Comparison of ENCODE assay signal across 21 cellular contexts in the genomic region with DNA sequence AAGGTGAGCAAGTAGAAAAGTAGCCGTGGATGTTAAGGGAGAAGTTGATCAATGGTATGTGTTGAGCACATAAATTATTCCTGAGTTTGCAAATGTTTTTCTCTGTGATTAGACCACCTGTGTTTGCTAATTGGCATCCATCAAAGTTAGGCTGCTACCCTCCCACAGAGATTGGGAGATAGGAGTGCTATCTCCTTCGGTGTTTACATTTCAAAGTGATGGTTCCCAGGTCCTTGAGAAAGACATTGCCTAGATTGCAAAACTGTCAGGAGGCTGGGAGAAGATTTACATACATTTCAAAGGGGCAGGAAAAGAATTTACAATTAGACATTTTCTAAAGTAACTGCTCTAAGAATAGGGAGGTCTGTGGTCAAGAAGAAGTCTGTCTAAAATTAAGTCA. TPM values are rescaled to one million over a fixed set of nuclear protein-coding genes. Genes with fewer than 3 reads are reported as not detected.
A peak's percentile ranks its signal among the peaks of the same experiment; 100 is the strongest.
DNase-seq lines count a peak whose midpoint lies in the region; FAIRE-seq and TF ChIP-seq lines count a peak whose summit lies in the region.
"Had no signal": no experiment of that assay in that cellular context is flagged by ENCODE, and none has a peak within 500 bp of the region (broad histone marks: within the 10 kb centered on the region; RNA-seq: fewer than 3 reads in every experiment).

No MANE protein-coding gene starts in this region.

- in situ Hi-C loops in mammary epithelial cell (cut with MboI; ENCODE audit: low sequenced_read_pairs in 2 of 2): no loop called here

- H3K9me3 ChIP-seq in Caco-2 (no peaks in the 10 kb centered on the region), mammary epithelial cell (replicated peaks; ENCODE audit: insufficient read depth, low read length) (no peaks in the 10 kb centered on the region), spleen (peaks cover 0 to 4% (median 0%) of the 10 kb centered on the region in 8 donors)

- DNase-seq in Caco-2 (peak; percentile 50 to 67), LNCaP clone FGC (ENCODE audit: low read depth) (peak; percentile 27), mammary epithelial cell (no peak), islet precursor cell (peak; percentile 61), GM19239 (ENCODE audit: insufficient read length, low spot score) (no peak), NCI-H345 (lab: John Stamatoyannopoulos, UW) (no peak), NCI-H2107 treated with DMSO at 0.1 percent for 48 hours (lab: John Stamatoyannopoulos, UW; ENCODE audit: unreplicated experiment) (no peak), spleen (no peak)
- DNase-seq: IMR-90, MM.1S, NCI-H1092 treated with DMSO at 0.1 percent for 48 hours, NCI-H1694, NCI-H2107, NCI-H2227 treated with DMSO at 0.1 percent for 48 hours, NCI-H524 treated with DMSO at 0.1 percent for 48 hours, PC-3, RPMI8226, SHP77 treated with DMSO at 0.1 percent for 48 hours had no signal

- H3K27me3 ChIP-seq in Caco-2 (replicated peaks; ENCODE audit: control insufficient read depth, insufficient read depth, low read length): no peaks in the 10 kb centered on the region
- no peaks in the 10 kb centered on the region for H3K27me3 ChIP-seq in mammary epithelial cell (ENCODE audit: insufficient read depth, low read length)
- H3K27me3 ChIP-seq in spleen (replicated peaks in 1 of 7): no peaks in the 10 kb centered on the region

- H2AFZ ChIP-seq in mammary epithelial cell (ENCODE audit: low read depth, low read length): peak overlapping the region; percentile 13

- CTCF ChIA-PET in Caco-2 (lab: Charles Lee): no interaction called here
- CTCF ChIA-PET in mammary epithelial cell (lab: Charles Lee; ENCODE audit: low non-redundant PET): no interaction called here

- no peak overlapping the region for H3K4me3 ChIP-seq in Caco-2 (ENCODE audit: low read depth, low read length)
- H3K4me3 ChIP-seq in LNCaP clone FGC (ENCODE audit: low read depth, low read length): no peak overlapping the region
- no peak overlapping the region for H3K4me3 ChIP-seq in mammary epithelial cell (replicated peaks in 1 of 3; ENCODE audit: insufficient read depth in 1 of 3, low read depth in 2 of 3, low read length in 3 of 3)
- no peak overlapping the region for H3K4me3 ChIP-seq in spleen

- H3K4me1 ChIP-seq in Caco-2: peaks cover 24% of the 10 kb centered on the region
- H3K4me1 ChIP-seq in mammary epithelial cell (ENCODE audit: insufficient read depth, low read length): no peaks in the 10 kb centered on the region
- H3K4me1 ChIP-seq in spleen: no peaks in the 10 kb centered on the region

- no peak overlapping the region for H3K9ac ChIP-seq in mammary epithelial cell (ENCODE audit: insufficient read depth, low read length)

- BruUV-seq in Caco-2 (replicated peaks; lab: Mats Ljungman, UMichigan): no TSS peak
- BruUV-seq in mammary epithelial cell (replicated peaks; lab: Mats Ljungman, UMichigan): no TSS peak

- dilution Hi-C loops in mammary epithelial cell (cut with HindIII; ENCODE audit: low sequenced_read_pairs): no loop called here

- intact Hi-C loops in Caco-2 (cut with micrococcal nuclease; ENCODE audit: unreplicated experiment): loop anchor here (1.0 to 2.0 kb wide), 2 partner anchors 28 to 85 kb away; no protein-coding TSS in a partner anchor
- intact Hi-C loops in mammary epithelial cell (cut with micrococcal nuclease): no loop called here
- intact Hi-C loops in spleen (cut with DNase I; ENCODE audit: low total_unique reads): no loop called here

- peak overlapping the region; percentile 21 for H3K4me3 Mint-ChIP-seq in Caco-2 (ENCODE audit: unreplicated experiment)
- H3K4me3 Mint-ChIP-seq: B cell had no signal

- no peaks in the 10 kb centered on the region for H3K36me3 Mint-ChIP-seq in Caco-2 (ENCODE audit: insufficient read depth, unreplicated experiment)

- H3K36me3 ChIP-seq in Caco-2 (ENCODE audit: control insufficient read depth, insufficient read depth, low read length): no peaks in the 10 kb centered on the region
- no peaks in the 10 kb centered on the region for H3K36me3 ChIP-seq in mammary epithelial cell (ENCODE audit: insufficient read depth, low read length)
- H3K36me3 ChIP-seq in spleen: no peaks in the 10 kb centered on the region

- no peak for TF ChIP-seq POLR2A in spleen (IDR thresholded peaks at IDR 0.05)

- no peaks in the 10 kb centered on the region for H4K20me1 ChIP-seq in mammary epithelial cell (ENCODE audit: insufficient read depth, low read length)

- peaks cover 17% of the 10 kb centered on the region for H3K4me1 Mint-ChIP-seq in Caco-2 (ENCODE audit: low read depth, unreplicated experiment)
- H3K4me1 Mint-ChIP-seq: B cell had no signal

- POLR2A ChIA-PET in Caco-2 (lab: Charles Lee): interaction anchor here (0.7 kb wide), 1 partner anchor 22 kb away, joined by 5 read pairs; no protein-coding TSS in a partner anchor

- WGBS in mammary epithelial cell (ENCODE audit: low coverage, missing lambda C conversion rate): 61% methylated on average over 2 of the region's 2 CpGs
- 11 to 18% (median 14%) methylated on average over 2 of the region's 2 CpGs for WGBS in spleen, 5 donors

- no peaks in the 10 kb centered on the region for H3K27me3 Mint-ChIP-seq in Caco-2 (ENCODE audit: insufficient read depth, unreplicated experiment)
- H3K27me3 Mint-ChIP-seq: B cell had no signal

- H3K27ac ChIP-seq in mammary epithelial cell (ENCODE audit: insufficient read depth, low read depth, low read length) (no peak overlapping the region), spleen (no peak overlapping the region)

- H3K27ac Mint-ChIP-seq in Caco-2 (ENCODE audit: unreplicated experiment): peak overlapping the region; percentile 26
- H3K27ac Mint-ChIP-seq: B cell had no signal

- no peak for FAIRE-seq in GM19239 (lab: Jason Lieb, UNC)
- FAIRE-seq: GM12891 had no signal

- H3K4me2 ChIP-seq in mammary epithelial cell (ENCODE audit: insufficient read depth, low read depth, low read length): no peak overlapping the region

- no peak for TF ChIP-seq CTCF in Caco-2 (IDR thresholded peaks at IDR 0.05; ENCODE audit: insufficient read depth in 1 of 2, low read depth in 1 of 2, low read length in 1 of 2, severe bottlenecking in 1 of 2, unreplicated experiment in 1 of 2)
- no peak for TF ChIP-seq CTCF in LNCaP clone FGC (IDR thresholded peaks at IDR 0.05; ENCODE audit: control insufficient read depth, extremely low read depth, insufficient read depth)
- TF ChIP-seq CTCF in mammary epithelial cell (conservative IDR thresholded peaks at IDR 0.05 in 1 of 2, IDR thresholded peaks at IDR 0.05 in 1 of 2; ENCODE audit: extremely low read depth in 1 of 2, insufficient read depth in 1 of 2, low read depth in 1 of 2, low read length in 2 of 2): no peak
- no peak for TF ChIP-seq CTCF in spleen (IDR thresholded peaks at IDR 0.05 in 8 of 11, conservative IDR thresholded peaks at IDR 0.05 in 3 of 11)

- H3K79me2 ChIP-seq in mammary epithelial cell (ENCODE audit: insufficient read depth, low read length): no peaks in the 10 kb centered on the region

- H3K9me3 Mint-ChIP-seq in Caco-2 (ENCODE audit: unreplicated experiment): no peaks in the 10 kb centered on the region

RNA-seq across cellular contexts. Expression of gene CNTNAP4, which starts 54.3 kb away (rescaled TPM):
- total RNA-seq in Caco-2 (2022) (not detected in 2 replicates), mammary epithelial cell (1 to 10 TPM in 1 of 2 donors, under 1 TPM in 1; 0.83 to 7.7 TPM), spleen (under 1 TPM in 1 of 7 donors, not detected in 6; 0.23 TPM)
- polyA plus RNA-seq in mammary epithelial cell (0.61 TPM), spleen (not detected)
- 1.2 TPM for polyA minus RNA-seq in mammary epithelial cell
- total RNA-seq: A172, B cell, IMR-90, PC-3 had no signal
- polyA plus RNA-seq: IMR-90 had no signal

Comparison
In these comparisons a context has a peak if more than half of its experiments do, and no peak if none do; other contexts are left out.
1. DNase-seq: peak in Caco-2 (2 of 2), LNCaP clone FGC (single experiment) and islet precursor cell (single experiment); none in mammary epithelial cell (single experiment), GM19239 (single experiment), NCI-H345 (single experiment), NCI-H2107 treated with DMSO at 0.1 percent for 48 hours (single experiment) and spleen (single experiment).